Comparison of ENCODE assay signal across 8 cellular contexts in genomic region chr11:16604784-16605439, GRCh38.
DNase-seq lines count a peak whose midpoint lies in the region; ATAC-seq and TF ChIP-seq lines count a peak whose summit lies in the region.

No MANE protein-coding gene starts in this region.

- peaks cover 63% of the 10 kb centered on the region for H3K27me3 Mint-ChIP-seq in activated T-cell treated with anti-CD3 and anti-CD28 coated beads, Interleukin-2, amount 50 U/mL, for 24 hours

- H3K4me1 Mint-ChIP-seq in activated T-cell treated with anti-CD3 and anti-CD28 coated beads, Interleukin-2, amount 50 U/mL, for 24 hours (ENCODE audit: low read depth) = peaks cover 28% of the 10 kb centered on the region

- intact Hi-C loops in left colon (cut with DNase I, micrococcal nuclease) = no loop called here

- ATAC-seq in left colon (peak; percentile 78), HG03342 (IDR thresholded peaks at IDR 0.05; ENCODE audit: unreplicated experiment) (no peak)

- peak overlapping the region; percentile 75 for H3K4me3 Mint-ChIP-seq in activated T-cell treated with anti-CD3 and anti-CD28 coated beads, Interleukin-2, amount 50 U/mL, for 24 hours

- H3K4me3 ChIP-seq in choroid plexus epithelial cell (ENCODE audit: low read depth, low read length) = peak overlapping the region; percentile 46
- peak overlapping the region; percentile 65 to 94 (median 76) for H3K4me3 ChIP-seq in subcutaneous abdominal adipose tissue (ENCODE audit: low read depth in 1 of 5, low read length in 5 of 5)

- no peaks in the 10 kb centered on the region for H3K9me3 Mint-ChIP-seq in activated T-cell treated with anti-CD3 and anti-CD28 coated beads, Interleukin-2, amount 50 U/mL, for 24 hours

- H3K9ac ChIP-seq in subcutaneous abdominal adipose tissue (ENCODE audit: low read length in 5 of 5) = peak overlapping the region; percentile 65 to 83 (median 69)

- peak; percentile 49 for DNase-seq in activated T-cell treated with anti-CD3 and anti-CD28 coated beads, Interleukin-2, amount 50 U/mL, for 24 hours
- DNase-seq in activated T-cell treated with anti-CD3 and anti-CD28 coated beads, Interleukin-2, amount 50 U/mL, for 1 hour = no peak
- DNase-seq in NCI-H774 (lab: John Stamatoyannopoulos, UW) (peak; percentile 27), choroid plexus epithelial cell (ENCODE audit: low read depth) (no peak), left colon (peak in 1 of 2 donors; percentile 64), cortex of kidney (lab: John Stamatoyannopoulos, UW) (no peak)

- no peak overlapping the region for H3K27ac Mint-ChIP-seq in activated T-cell treated with anti-CD3 and anti-CD28 coated beads, Interleukin-2, amount 50 U/mL, for 24 hours

- peaks cover 10 to 47% (median 17%) of the 10 kb centered on the region in 5 donors for H3K27me3 ChIP-seq in subcutaneous abdominal adipose tissue (ENCODE audit: control insufficient read depth in 5 of 5, insufficient read depth in 4 of 5, low read length in 5 of 5)

- no peaks in the 10 kb centered on the region for H3K36me3 Mint-ChIP-seq in activated T-cell treated with anti-CD3 and anti-CD28 coated beads, Interleukin-2, amount 50 U/mL, for 24 hours (ENCODE audit: low read depth)

- H3K4me1 ChIP-seq in subcutaneous abdominal adipose tissue (ENCODE audit: control insufficient read depth in 5 of 5, insufficient read depth in 5 of 5, low read length in 5 of 5) = peaks cover 0 to 52% (median 40%) of the 10 kb centered on the region in 5 donors

- H3K27ac ChIP-seq in subcutaneous abdominal adipose tissue (ENCODE audit: low read depth, low read length) = peak overlapping the region; percentile 90

- no peak for TF ChIP-seq CTCF in choroid plexus epithelial cell (conservative IDR thresholded peaks at IDR 0.05; ENCODE audit: low read depth, low read length)

- H3K9me3 ChIP-seq in subcutaneous abdominal adipose tissue (ENCODE audit: control insufficient read depth in 5 of 5, low read length in 5 of 5) = no peaks in the 10 kb centered on the region

- H3K36me3 ChIP-seq in subcutaneous abdominal adipose tissue (ENCODE audit: control insufficient read depth in 5 of 5, insufficient read depth in 5 of 5, low read length in 5 of 5) = no peaks in the 10 kb centered on the region

Comparison
In these comparisons a context has a peak if more than half of its experiments do, and no peak if none do; other contexts are left out.
1. DNase-seq: peak in activated T-cell treated with anti-CD3 and anti-CD28 coated beads, Interleukin-2, amount 50 U/mL, for 24 hours (single experiment) and NCI-H774 (single experiment); none in activated T-cell treated with anti-CD3 and anti-CD28 coated beads, Interleukin-2, amount 50 U/mL, for 1 hour (single experiment), choroid plexus epithelial cell (single experiment) and cortex of kidney (single experiment).